In genomic region chr20:9306521-9306920, GRCh38 we compare ENCODE assay signal across 14 cellular contexts.
DNase-seq lines count a peak whose midpoint lies in the region; ATAC-seq and TF ChIP-seq lines count a peak whose summit lies in the region.
"Had no signal": no experiment of that assay in that cellular context is flagged by ENCODE, and none has a peak within 500 bp of the region (broad histone marks: within the 10 kb centered on the region; RNA-seq: fewer than 3 reads in every experiment).

No MANE protein-coding gene starts in this region.

- no peak overlapping the region for H3K4me3 ChIP-seq in AG10803 (ENCODE audit: low read length)
- H3K4me3 ChIP-seq in MG63 = no peak overlapping the region
- H3K4me3 ChIP-seq in brain microvascular endothelial cell (ENCODE audit: low read depth, low read length) = no peak overlapping the region
- H3K4me3 ChIP-seq in hepatocyte = no peak overlapping the region
- H3K4me3 ChIP-seq: body of pancreas had no signal

- H2AFZ ChIP-seq in hepatocyte = no peak overlapping the region

- H3K4me1 ChIP-seq in hepatocyte (ENCODE audit: insufficient read depth) = peaks cover 3% of the 10 kb centered on the region

- H3K4me2 ChIP-seq in hepatocyte = no peak overlapping the region

- in situ Hi-C loops in brain microvascular endothelial cell (cut with HindIII; ENCODE audit: low pct_ligation_motif_present, low sequenced_read_pairs) = no loop called here

- peak; percentile 85 for DNase-seq in AG10803 (ENCODE audit: low read depth)
- DNase-seq in MG63 = peak; percentile 30
- DNase-seq in brain microvascular endothelial cell = peak; percentile 40
- peak; percentile 20 for DNase-seq in hepatocyte (ENCODE audit: low spot score)
- DNase-seq in iPS-NIHi7 (ENCODE audit: extremely low spot score) = no peak
- DNase-seq in D341Med (ENCODE audit: low spot score) = no peak
- DNase-seq in left cardiac atrium = no peak
- DNase-seq: activated T-cell treated with anti-CD3 and anti-CD28 coated beads, Interleukin-2, amount 50 U/mL, for 72 hours; body of pancreas; CD4-positive, alpha-beta T cell; KBM-7; stimulated activated naive CD8-positive, alpha-beta T cell treated with anti-CD3 and anti-CD28 coated beads, Interleukin-15, amount 100 ng/mL, for 72 hours; T-cell had no signal

- H3K79me2 ChIP-seq in hepatocyte = no peaks in the 10 kb centered on the region

- H4K20me1 ChIP-seq in hepatocyte (ENCODE audit: insufficient read depth, poor library complexity, severe bottlenecking) = no peaks in the 10 kb centered on the region

- H3K9me3 ChIP-seq in MG63 (no peaks in the 10 kb centered on the region), hepatocyte (ENCODE audit: low read depth) (no peaks in the 10 kb centered on the region)
- H3K9me3 ChIP-seq: body of pancreas had no signal

- H3K36me3 ChIP-seq in MG63 (no peaks in the 10 kb centered on the region), brain microvascular endothelial cell (replicated peaks) (no peaks in the 10 kb centered on the region), hepatocyte (replicated peaks; ENCODE audit: insufficient read depth, low read depth) (no peaks in the 10 kb centered on the region)

- no peak for ATAC-seq in GM18498 (IDR thresholded peaks at IDR 0.05; ENCODE audit: unreplicated experiment)
- no peak for ATAC-seq in left cardiac atrium
- ATAC-seq: activated T-cell treated with anti-CD3 and anti-CD28 coated beads, Interleukin-2, amount 50 U/mL, for 72 hours; body of pancreas; stimulated activated naive CD8-positive, alpha-beta T cell treated with anti-CD3 and anti-CD28 coated beads, Interleukin-15, amount 100 ng/mL, for 72 hours; T-cell had no signal

- H3K9me2 ChIP-seq in hepatocyte (replicated peaks; ENCODE audit: insufficient read depth) = no peaks in the 10 kb centered on the region

- H3K27ac ChIP-seq in brain microvascular endothelial cell (no peak overlapping the region), hepatocyte (no peak overlapping the region)
- H3K27ac ChIP-seq: body of pancreas had no signal

- H3K27me3 ChIP-seq in MG63 = no peaks in the 10 kb centered on the region
- H3K27me3 ChIP-seq in brain microvascular endothelial cell (replicated peaks) = no peaks in the 10 kb centered on the region
- no peaks in the 10 kb centered on the region for H3K27me3 ChIP-seq in hepatocyte
- H3K27me3 ChIP-seq: body of pancreas had no signal

- intact Hi-C loops in left cardiac atrium (cut with DNase I) = no loop called here

- TF ChIP-seq CTCF in AG10803 (conservative IDR thresholded peaks at IDR 0.05; ENCODE audit: low read length) (no peak), brain microvascular endothelial cell (IDR thresholded peaks at IDR 0.05; ENCODE audit: low read depth, low read length, missing control alignments) (no peak), hepatocyte (IDR thresholded peaks at IDR 0.05; ENCODE audit: poor library complexity) (no peak)

- 76% methylated on average over 1 of the region's 1 CpG for WGBS in hepatocyte (ENCODE audit: low lambda C conversion rate, missing lambda C conversion rate)

Comparison
In these comparisons a context has a peak if more than half of its experiments do, and no peak if none do; other contexts are left out.
1. DNase-seq: peak in AG10803 (single experiment), MG63 (single experiment), brain microvascular endothelial cell (single experiment) and hepatocyte (single experiment); none in iPS-NIHi7 (single experiment), D341Med (single experiment) and left cardiac atrium (single experiment).